8 cellular contexts compared by ENCODE assay signal in genomic region chr19:16197622-16198362, GRCh38. TPM values are rescaled to one million over a fixed set of nuclear protein-coding genes. Genes with fewer than 3 reads are reported as not detected.
DNase-seq lines count a peak whose midpoint lies in the region; ATAC-seq and TF ChIP-seq lines count a peak whose summit lies in the region.

Gene AP1M1, plus strand, starts transcription at chr19:16197911. Its CDS starts 116 bp downstream, at chr19:16198027.

- H3K4me2 ChIP-seq in OCI-LY3 (ENCODE audit: low read length): peak within 1 kb of the TSS; percentile 96

- DNase-seq in D341Med (ENCODE audit: low spot score): peak; percentile 98
- DNase-seq in HuH-7 (ENCODE audit: low spot score): peak; percentile 95
- DNase-seq in activated T-cell treated with anti-CD3 and anti-CD28 coated beads for 1 hour (ENCODE audit: low read depth): peak; percentile 98
- peak; percentile 98 for DNase-seq in epidermal melanocyte (ENCODE audit: insufficient read length, low spot score)
- peak; percentile 97 to 98 for DNase-seq in stimulated activated CD8-positive, alpha-beta memory T cell treated with anti-CD3 and anti-CD28 coated beads, Interleukin-4, amount 100 ng/mL, for 1 hour (ENCODE audit: low read depth in 2 of 2, low spot score in 1 of 2)

- no peaks in the 10 kb centered on the region for H4K20me1 ChIP-seq in OCI-LY3 (ENCODE audit: insufficient read depth, low read length)

- ATAC-seq in GM21515 (IDR thresholded peaks at IDR 0.05; ENCODE audit: unreplicated experiment): peak; percentile 69

- H3K27ac ChIP-seq in OCI-LY3 (ENCODE audit: low read length): peak within 1 kb of the TSS; percentile 69

- H3K9me3 ChIP-seq in OCI-LY3 (ENCODE audit: insufficient read depth, low read length) (no peaks in the 10 kb centered on the region), mononuclear cell (ENCODE audit: low read depth, low read length) (no peaks in the 10 kb centered on the region)

- peaks cover 41% of the 10 kb centered on the region for H3K79me2 ChIP-seq in OCI-LY3 (ENCODE audit: low read length)

- no peak for TF ChIP-seq CTCF in OCI-LY3 (IDR thresholded peaks at IDR 0.05; ENCODE audit: low read depth, low read length)

- H3K4me1 ChIP-seq in OCI-LY3 (ENCODE audit: low read length): peaks cover 40% of the 10 kb centered on the region
- peaks cover 38% of the 10 kb centered on the region for H3K4me1 ChIP-seq in mononuclear cell (ENCODE audit: insufficient read depth, low read length)

- peak within 1 kb of the TSS; percentile 44; the same call in 1 of the 2 replicates for H2AFZ ChIP-seq in OCI-LY3 (ENCODE audit: low read depth, low read length)

- H3K36me3 ChIP-seq in OCI-LY3 (replicated peaks; ENCODE audit: low read depth, low read length): peaks cover 11% of the 10 kb centered on the region

- H3K27me3 ChIP-seq in OCI-LY3 (ENCODE audit: low read depth, low read length) (no peaks in the 10 kb centered on the region), mononuclear cell (ENCODE audit: insufficient read depth, low read length) (no peaks in the 10 kb centered on the region)

- H3K4me3 ChIP-seq in OCI-LY3 (ENCODE audit: low read length): peak within 1 kb of the TSS; percentile 80
- H3K4me3 ChIP-seq in mononuclear cell (ENCODE audit: low read length): peak within 1 kb of the TSS; percentile 94

- peak within 1 kb of the TSS; percentile 79 for H3K9ac ChIP-seq in OCI-LY3 (ENCODE audit: low read length)

RNA-seq across cellular contexts. Expression of gene AP1M1, which starts in this region (rescaled TPM):
- 43.8 TPM for total RNA-seq in mononuclear cell

Comparison
In these comparisons a context has a peak if more than half of its experiments do, and no peak if none do; other contexts are left out.
1. Peak in every context shown above with its lines: DNase-seq, ATAC-seq, H3K4me3 ChIP-seq and H3K27ac ChIP-seq.